Comparison of ENCODE assay signal across 28 cellular contexts in the genomic region with DNA sequence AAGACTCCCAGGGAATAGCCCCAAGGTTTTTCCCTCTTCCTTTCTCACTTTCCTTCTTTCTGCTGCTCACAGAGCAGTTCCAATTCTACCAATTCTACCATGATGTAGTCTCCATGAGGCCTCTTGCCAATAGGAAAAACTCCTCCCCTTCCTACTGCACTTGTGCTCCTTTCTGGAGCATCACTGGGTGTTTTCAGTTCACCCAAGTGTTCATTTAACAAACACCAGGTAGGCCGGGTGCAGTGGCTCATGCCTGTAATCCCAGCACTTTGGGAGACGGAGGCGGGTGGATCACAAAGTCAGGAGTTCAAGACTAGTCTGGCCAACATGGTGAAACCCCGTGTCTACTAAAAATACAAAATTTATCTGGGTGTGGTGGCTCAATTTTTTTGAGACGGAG.
"Had no signal": no experiment of that assay in that cellular context is flagged by ENCODE, and none has a peak within 500 bp of the region (broad histone marks: within the 10 kb centered on the region; RNA-seq: fewer than 3 reads in every experiment).

No MANE protein-coding gene starts in this region.

- H3K27ac ChIP-seq: brain microvascular endothelial cell, KMS-11, SK-N-MC had no signal

- DNase-seq: activated B cell treated with CpG ODN at 0.5 μM for 24 hours; activated CD4-positive, alpha-beta memory T cell treated with anti-CD3 and anti-CD28 coated beads, Interleukin-2, amount 10 ng/mL, durations not matched to agents 7 days and 5 days; activated CD4-positive, alpha-beta T cell treated with anti-CD3 and anti-CD28 coated beads for 1 hour; activated CD4-positive, alpha-beta T cell treated with anti-CD3 and anti-CD28 coated beads, Interleukin-2, amount 50 U/mL, for 1 hour; activated gamma-delta T cell treated with Interleukin-2 at 50 U/mL for 16 hours; activated naive CD4-positive, alpha-beta T cell treated with anti-CD3 and anti-CD28 coated beads, Interleukin-2, amount 10 ng/mL, durations not matched to agents 7 days and 5 days; activated naive CD8-positive, alpha-beta T cell treated with anti-CD3 and anti-CD28 coated beads for 36 hours; activated T-cell treated with anti-CD3 and anti-CD28 coated beads for 4 hours; activated T-cell treated with anti-CD3 and anti-CD28 coated beads, Interleukin-2, amount 50 U/mL, for 72 hours; brain microvascular endothelial cell; NCI-H1092; NCI-H1417; NCI-H1930; NCI-H2171; NCI-H226; NCI-H510A; NCI-H526 treated with DMSO at 0.1 percent for 48 hours; NCI-H82; NK-92 treated with Interleukin-12 subunit alpha and Interleukin-12 subunit beta, amount 100 ng/mL, for 24 hours; OCI-M1; RPMI8226; T-cell; T-helper 2 cell; T1000 had no signal

- H3K36me3 ChIP-seq: brain microvascular endothelial cell had no signal

- H3K9ac ChIP-seq: KMS-11 had no signal

- H3K4me3 ChIP-seq: SK-N-MC had no signal

- ATAC-seq: activated T-cell treated with anti-CD3 and anti-CD28 coated beads, Interleukin-2, amount 50 U/mL, for 72 hours; Panc1; Right ventricle myocardium inferior; T-cell had no signal

- H3K27me3 ChIP-seq: brain microvascular endothelial cell had no signal
